ENCODE assay signal across 13 cellular contexts in genomic region chr3:171172070-171172469, GRCh38.
A peak's percentile ranks its signal among the peaks of the same experiment; 100 is the strongest.
DNase-seq lines count a peak whose midpoint lies in the region; ATAC-seq and TF ChIP-seq lines count a peak whose summit lies in the region.
"Had no signal": no experiment of that assay in that cellular context is flagged by ENCODE, and none has a peak within 500 bp of the region (broad histone marks: within the 10 kb centered on the region; RNA-seq: fewer than 3 reads in every experiment).

No MANE protein-coding gene starts in this region.

- H3K4me3 Mint-ChIP-seq in activated CD4-positive, alpha-beta T cell treated with anti-CD3 and anti-CD28 coated beads, Interleukin-2, amount 10 ng/mL, durations not matched to agents 7 days and 5 days, result no peak overlapping the region
- H3K4me3 Mint-ChIP-seq in activated CD4-positive, alpha-beta T cell treated with anti-CD3 and anti-CD28 coated beads, Interleukin-2, amount 10 ng/mL, durations not matched to agents 24 days and 14 days, result no peak overlapping the region
- H3K4me3 Mint-ChIP-seq: activated T-cell treated with anti-CD3 and anti-CD28 coated beads, Interleukin-2, amount 50 U/mL, for 4 hours; B cell; stimulated activated memory B cell treated with anti-CD40 and anti-IgM and Interleukin-4, amounts not matched to agents 10 μg/mL and 1 μg/mL and 100 μg/mL, for 72 hours had no signal

- POLR2A ChIA-PET in activated CD4-positive, alpha-beta T cell treated with anti-CD3 and anti-CD28 coated beads, Interleukin-2, amount 10 ng/mL, durations not matched to agents 7 days and 5 days (lab: Charles Lee), result no interaction called here

- peak; percentile 62 for TF ChIP-seq CTCF in KMS-11 (conservative IDR thresholded peaks at IDR 0.05; ENCODE audit: low read depth, low read length)
- TF ChIP-seq CTCF in brain microvascular endothelial cell (IDR thresholded peaks at IDR 0.05; ENCODE audit: low read depth, low read length, missing control alignments), result peak; percentile 55
- TF ChIP-seq CTCF in retinal pigment epithelial cell (conservative IDR thresholded peaks at IDR 0.05; ENCODE audit: low read depth, low read length), result peak; percentile 43

- no peaks in the 10 kb centered on the region for H3K27me3 ChIP-seq in KMS-11 (ENCODE audit: insufficient read depth, low read depth)
- H3K27me3 ChIP-seq in brain microvascular endothelial cell (replicated peaks), result no peaks in the 10 kb centered on the region
- H3K27me3 ChIP-seq: sigmoid colon had no signal

- intact Hi-C loops in activated CD4-positive, alpha-beta T cell treated with anti-CD3 and anti-CD28 coated beads, Interleukin-2, amount 10 ng/mL, durations not matched to agents 24 days and 14 days (cut with micrococcal nuclease), result no loop called here

- in situ Hi-C loops in brain microvascular endothelial cell (cut with HindIII; ENCODE audit: low pct_ligation_motif_present, low sequenced_read_pairs), result no loop called here

- no peak for ATAC-seq in HG02798 (IDR thresholded peaks at IDR 0.05; ENCODE audit: poor library complexity, unreplicated experiment)
- ATAC-seq: activated T-cell treated with anti-CD3 and anti-CD28 coated beads, Interleukin-2, amount 50 U/mL, for 4 hours; stimulated activated memory B cell treated with anti-CD40 and anti-IgM and Interleukin-4, amounts not matched to agents 10 μg/mL and 1 μg/mL and 100 μg/mL, for 72 hours had no signal

- H3K4me3 ChIP-seq in KMS-11 (IDR thresholded peaks at IDR 0.05; ENCODE audit: insufficient read depth, low read depth, low read length) (no peak overlapping the region), brain microvascular endothelial cell (ENCODE audit: low read depth, low read length) (no peak overlapping the region), retinal pigment epithelial cell (ENCODE audit: low read length) (no peak overlapping the region)
- H3K4me3 ChIP-seq: sigmoid colon had no signal

- H3K9me3 Mint-ChIP-seq in activated CD4-positive, alpha-beta T cell treated with anti-CD3 and anti-CD28 coated beads, Interleukin-2, amount 10 ng/mL, durations not matched to agents 7 days and 5 days, result no peaks in the 10 kb centered on the region
- no peaks in the 10 kb centered on the region for H3K9me3 Mint-ChIP-seq in activated CD4-positive, alpha-beta T cell treated with anti-CD3 and anti-CD28 coated beads, Interleukin-2, amount 10 ng/mL, durations not matched to agents 24 days and 14 days
- H3K9me3 Mint-ChIP-seq: activated T-cell treated with anti-CD3 and anti-CD28 coated beads, Interleukin-2, amount 50 U/mL, for 4 hours; stimulated activated memory B cell treated with anti-CD40 and anti-IgM and Interleukin-4, amounts not matched to agents 10 μg/mL and 1 μg/mL and 100 μg/mL, for 72 hours had no signal

- H3K27me3 Mint-ChIP-seq in activated CD4-positive, alpha-beta T cell treated with anti-CD3 and anti-CD28 coated beads, Interleukin-2, amount 10 ng/mL, durations not matched to agents 7 days and 5 days, result no peaks in the 10 kb centered on the region
- H3K27me3 Mint-ChIP-seq in activated CD4-positive, alpha-beta T cell treated with anti-CD3 and anti-CD28 coated beads, Interleukin-2, amount 10 ng/mL, durations not matched to agents 24 days and 14 days, result no peaks in the 10 kb centered on the region
- H3K27me3 Mint-ChIP-seq: B cell; stimulated activated memory B cell treated with anti-CD40 and anti-IgM and Interleukin-4, amounts not matched to agents 10 μg/mL and 1 μg/mL and 100 μg/mL, for 72 hours had no signal

- no peak overlapping the region for H3K9ac ChIP-seq in KMS-11

- peaks cover 14% of the 10 kb centered on the region for H3K4me1 Mint-ChIP-seq in activated CD4-positive, alpha-beta T cell treated with anti-CD3 and anti-CD28 coated beads, Interleukin-2, amount 10 ng/mL, durations not matched to agents 7 days and 5 days
- peaks cover 5% of the 10 kb centered on the region for H3K4me1 Mint-ChIP-seq in activated CD4-positive, alpha-beta T cell treated with anti-CD3 and anti-CD28 coated beads, Interleukin-2, amount 10 ng/mL, durations not matched to agents 24 days and 14 days
- H3K4me1 Mint-ChIP-seq: B cell; stimulated activated memory B cell treated with anti-CD40 and anti-IgM and Interleukin-4, amounts not matched to agents 10 μg/mL and 1 μg/mL and 100 μg/mL, for 72 hours had no signal

- CTCF ChIA-PET in activated CD4-positive, alpha-beta T cell treated with anti-CD3 and anti-CD28 coated beads, Interleukin-2, amount 10 ng/mL, durations not matched to agents 7 days and 5 days (lab: Charles Lee), result no interaction called here

- no peaks in the 10 kb centered on the region for H3K4me1 ChIP-seq in KMS-11 (ENCODE audit: low read depth, poor library complexity, severe bottlenecking)

- no peak overlapping the region for H2AFZ ChIP-seq in KMS-11 (ENCODE audit: low read depth)

- no peak overlapping the region for H3K27ac ChIP-seq in KMS-11
- no peak overlapping the region for H3K27ac ChIP-seq in brain microvascular endothelial cell
- H3K27ac ChIP-seq: sigmoid colon had no signal

- no peaks in the 10 kb centered on the region for H4K20me1 ChIP-seq in KMS-11 (ENCODE audit: insufficient read depth)

- H3K27ac Mint-ChIP-seq in activated CD4-positive, alpha-beta T cell treated with anti-CD3 and anti-CD28 coated beads, Interleukin-2, amount 10 ng/mL, durations not matched to agents 7 days and 5 days, result no peak overlapping the region
- H3K27ac Mint-ChIP-seq in activated CD4-positive, alpha-beta T cell treated with anti-CD3 and anti-CD28 coated beads, Interleukin-2, amount 10 ng/mL, durations not matched to agents 24 days and 14 days, result no peak overlapping the region
- H3K27ac Mint-ChIP-seq: B cell; stimulated activated memory B cell treated with anti-CD40 and anti-IgM and Interleukin-4, amounts not matched to agents 10 μg/mL and 1 μg/mL and 100 μg/mL, for 72 hours had no signal

- peaks cover 53% of the 10 kb centered on the region for H3K36me3 Mint-ChIP-seq in activated CD4-positive, alpha-beta T cell treated with anti-CD3 and anti-CD28 coated beads, Interleukin-2, amount 10 ng/mL, durations not matched to agents 7 days and 5 days (ENCODE audit: low read depth)
- peaks cover 48% of the 10 kb centered on the region for H3K36me3 Mint-ChIP-seq in activated CD4-positive, alpha-beta T cell treated with anti-CD3 and anti-CD28 coated beads, Interleukin-2, amount 10 ng/mL, durations not matched to agents 24 days and 14 days (ENCODE audit: low read depth)
- H3K36me3 Mint-ChIP-seq: stimulated activated memory B cell treated with anti-CD40 and anti-IgM and Interleukin-4, amounts not matched to agents 10 μg/mL and 1 μg/mL and 100 μg/mL, for 72 hours had no signal

- no peaks in the 10 kb centered on the region for H3K79me2 ChIP-seq in KMS-11 (ENCODE audit: insufficient read depth, low read depth)

- H3K4me2 ChIP-seq in KMS-11, result no peak overlapping the region

- H3K36me3 ChIP-seq in KMS-11 (ENCODE audit: insufficient read depth) (no peaks in the 10 kb centered on the region), brain microvascular endothelial cell (replicated peaks) (peaks cover 9% of the 10 kb centered on the region)

- DNase-seq in activated CD4-positive, alpha-beta T cell treated with anti-CD3 and anti-CD28 coated beads, Interleukin-2, amount 10 ng/mL, durations not matched to agents 7 days and 5 days, result peak; percentile 12
- DNase-seq in activated CD4-positive, alpha-beta T cell treated with anti-CD3 and anti-CD28 coated beads, Interleukin-2, amount 10 ng/mL, durations not matched to agents 24 days and 14 days, result no peak
- DNase-seq in brain microvascular endothelial cell (no peak), retinal pigment epithelial cell (ENCODE audit: low read depth) (no peak), activated gamma-delta T cell treated with Interleukin-2 at 50 U/mL for 16 hours (no peak), AG20443 (ENCODE audit: low spot score) (no peak)
- DNase-seq: activated T-cell treated with anti-CD3 and anti-CD28 coated beads, Interleukin-2, amount 50 U/mL, for 4 hours; NCI-H524 treated with DMSO at 0.1 percent for 48 hours; sigmoid colon had no signal
